19 cellular contexts compared by ENCODE assay signal in genomic region chr11:45158891-45159605, GRCh38. TPM values are rescaled to one million over a fixed set of nuclear protein-coding genes. Genes with fewer than 3 reads are reported as not detected.
DNase-seq lines count a peak whose midpoint lies in the region; ATAC-seq, FAIRE-seq and TF ChIP-seq lines count a peak whose summit lies in the region.
"Had no signal": no experiment of that assay in that cellular context is flagged by ENCODE, and none has a peak within 500 bp of the region (broad histone marks: within the 10 kb centered on the region; RNA-seq: fewer than 3 reads in every experiment).

No MANE protein-coding gene starts in this region.

- TF ChIP-seq CTCF in lower lobe of right lung (IDR thresholded peaks at IDR 0.05), result no peak
- TF ChIP-seq CTCF in kidney (IDR thresholded peaks at IDR 0.05; ENCODE audit: borderline replicate concordance, extremely low read depth, insufficient read depth), result no peak

- H3K27ac ChIP-seq in lower lobe of right lung (peak overlapping the region; percentile 31), skeletal muscle tissue (ENCODE audit: low read depth, low read length) (peak overlapping the region; percentile 47), kidney (ENCODE audit: low read depth in 2 of 2, low read length in 2 of 2) (no peak overlapping the region)

- peaks cover 35% of the 10 kb centered on the region for H3K4me1 ChIP-seq in lower lobe of right lung
- peaks cover 54 to 71% (median 65%) of the 10 kb centered on the region in 3 donors for H3K4me1 ChIP-seq in skeletal muscle tissue (ENCODE audit: control insufficient read depth in 3 of 3, insufficient read depth in 3 of 3, low read length in 3 of 3)
- peaks cover 22 to 48% of the 10 kb centered on the region in 2 donors for H3K4me1 ChIP-seq in kidney (ENCODE audit: control insufficient read depth in 1 of 2, insufficient read depth in 1 of 2, low read depth in 1 of 2, low read length in 2 of 2)

- H3K9me3 ChIP-seq in lower lobe of right lung, result no peaks in the 10 kb centered on the region
- no peaks in the 10 kb centered on the region for H3K9me3 ChIP-seq in skeletal muscle tissue (ENCODE audit: control insufficient read depth in 3 of 3, low read length in 3 of 3)
- no peaks in the 10 kb centered on the region for H3K9me3 ChIP-seq in kidney (ENCODE audit: control insufficient read depth in 1 of 2, low read length in 2 of 2)

- H3K9ac ChIP-seq in skeletal muscle tissue (ENCODE audit: low read depth in 1 of 3, low read length in 3 of 3), result peak overlapping the region in 2 of 3 donors; percentile 4 to 71
- H3K9ac ChIP-seq in kidney (ENCODE audit: low read length in 2 of 2), result no peak overlapping the region

- H3K4me3 ChIP-seq in lower lobe of right lung (no peak overlapping the region), skeletal muscle tissue (ENCODE audit: low read length in 3 of 3) (no peak overlapping the region), kidney (ENCODE audit: low read length in 2 of 2) (no peak overlapping the region)

- ATAC-seq in Right ventricle myocardium superior (ENCODE audit: poor library complexity), result peak; percentile 13
- no peak for ATAC-seq in Right ventricle myocardium inferior
- ATAC-seq in lower lobe of right lung, result peak in 1 of 2 donors; percentile 5
- ATAC-seq in GM21717 (IDR thresholded peaks at IDR 0.05; ENCODE audit: unreplicated experiment), result no peak

- no peak for FAIRE-seq in kidney (lab: Jason Lieb, UNC)
- FAIRE-seq: A204.1, endometrium had no signal

- H3K27me3 ChIP-seq in lower lobe of right lung (ENCODE audit: low read depth), result no peaks in the 10 kb centered on the region
- no peaks in the 10 kb centered on the region for H3K27me3 ChIP-seq in skeletal muscle tissue (ENCODE audit: control insufficient read depth in 3 of 3, insufficient read depth in 3 of 3, low read length in 3 of 3)

- intact Hi-C loops in Right ventricle myocardium superior (cut with DNase I), result no loop called here
- intact Hi-C loops in Right ventricle myocardium inferior (cut with DNase I), result no loop called here
- intact Hi-C loops in lower lobe of right lung (cut with DNase I), result no loop called here
- intact Hi-C loops in kidney (cut with DNase I), result no loop called here

- H3K36me3 ChIP-seq in lower lobe of right lung (no peaks in the 10 kb centered on the region), skeletal muscle tissue (ENCODE audit: control insufficient read depth in 3 of 3, insufficient read depth in 3 of 3, low read length in 3 of 3) (no peaks in the 10 kb centered on the region), kidney (ENCODE audit: control insufficient read depth in 1 of 2, insufficient read depth in 2 of 2, low read length in 2 of 2) (no peaks in the 10 kb centered on the region)

- no peak for DNase-seq in Right ventricle myocardium superior
- no peak for DNase-seq in Right ventricle myocardium inferior (ENCODE audit: missing footprints)
- no peak for DNase-seq in lower lobe of right lung
- DNase-seq in kidney, result no peak
- DNase-seq in HuH-7.5 (ENCODE audit: low spot score), result no peak
- DNase-seq in ureter (ENCODE audit: low spot score), result no peak
- DNase-seq: activated CD4-positive, alpha-beta T cell treated with anti-CD3 and anti-CD28 coated beads, Interleukin-2, amount 10 ng/mL, durations not matched to agents 24 days and 14 days; activated naive CD8-positive, alpha-beta T cell treated with anti-CD3 and anti-CD28 coated beads, Interleukin-2, amount 10 ng/mL, durations not matched to agents 7 days and 5 days; activated T-cell treated with anti-CD3 and anti-CD28 coated beads, Interleukin-2, amount 50 U/mL, for 4 hours; CD4-positive, alpha-beta T cell; DND-41; midbrain; NCI-H510A; stimulated activated CD4-positive, alpha-beta T cell treated with anti-CD3 and anti-CD28 coated beads, Interleukin-15, amount 100 ng/mL, for 24 hours; stimulated activated naive CD8-positive, alpha-beta T cell treated with anti-CD3 and anti-CD28 coated beads, Interleukin-15, amount 100 ng/mL, for 72 hours had no signal

RNA-seq across cellular contexts. Expression of gene PRDM11, which starts 12.6 kb away (rescaled TPM):
- 17.3 TPM for total RNA-seq in Right ventricle myocardium superior
- total RNA-seq in Right ventricle myocardium inferior, result 16.0 TPM
- total RNA-seq in lower lobe of right lung, result 15.1 TPM
- 9.4 TPM for total RNA-seq in skeletal muscle tissue
- total RNA-seq in kidney, result 22.5 TPM
- polyA plus RNA-seq in kidney (ENCODE audit: insufficient read depth, low read depth, low replicate concordance), result 2.9 TPM
- total RNA-seq in ureter, result 35.3 TPM

Comparison
In these comparisons a context has a peak if more than half of its experiments do, and no peak if none do; other contexts are left out.
1. H3K27ac ChIP-seq: peak in lower lobe of right lung (single experiment) and skeletal muscle tissue (single experiment); none in kidney (0 of 2).
2. H3K9ac ChIP-seq: peak in skeletal muscle tissue (2 of 3); none in kidney (0 of 2).